ENCODE assay signal across 10 cellular contexts in genomic region chr10:80154978-80155695, GRCh38. TPM values are rescaled to one million over a fixed set of nuclear protein-coding genes. Genes with fewer than 3 reads are reported as not detected.
DNase-seq lines count a peak whose midpoint lies in the region; ATAC-seq and TF ChIP-seq lines count a peak whose summit lies in the region.
"Had no signal": no experiment of that assay in that cellular context is flagged by ENCODE, and none has a peak within 500 bp of the region (broad histone marks: within the 10 kb centered on the region; RNA-seq: fewer than 3 reads in every experiment).

No MANE protein-coding gene starts in this region.

- no peak for TF ChIP-seq CTCF in transverse colon (IDR thresholded peaks at IDR 0.05)

- TF ChIP-seq POLR2A in transverse colon (IDR thresholded peaks at IDR 0.05): no peak

- H3K9me3 Mint-ChIP-seq in activated naive CD4-positive, alpha-beta T cell treated with anti-CD3 and anti-CD28 coated beads, Interleukin-2, amount 10 ng/mL, durations not matched to agents 7 days and 5 days: no peaks in the 10 kb centered on the region
- H3K9me3 Mint-ChIP-seq in memory B cell: no peaks in the 10 kb centered on the region

- no peak for ATAC-seq in memory B cell (ENCODE audit: low read depth)
- no peak for ATAC-seq in GM18511 (IDR thresholded peaks at IDR 0.05; ENCODE audit: unreplicated experiment)
- ATAC-seq: HepG2 had no signal

- H3K27ac Mint-ChIP-seq in activated naive CD4-positive, alpha-beta T cell treated with anti-CD3 and anti-CD28 coated beads, Interleukin-2, amount 10 ng/mL, durations not matched to agents 7 days and 5 days: peak overlapping the region; percentile 58
- peak overlapping the region; percentile 64 for H3K27ac Mint-ChIP-seq in memory B cell

- CTCF ChIA-PET in activated naive CD4-positive, alpha-beta T cell treated with anti-CD3 and anti-CD28 coated beads, Interleukin-2, amount 10 ng/mL, durations not matched to agents 7 days and 5 days (lab: Charles Lee): no interaction called here

- H3K4me1 Mint-ChIP-seq in activated naive CD4-positive, alpha-beta T cell treated with anti-CD3 and anti-CD28 coated beads, Interleukin-2, amount 10 ng/mL, durations not matched to agents 7 days and 5 days: peaks cover 6% of the 10 kb centered on the region
- H3K4me1 Mint-ChIP-seq in memory B cell: no peaks in the 10 kb centered on the region

- peak overlapping the region; percentile 30 to 76 (median 49) for H3K27ac ChIP-seq in transverse colon

- peaks cover 0 to 42% (median 20%) of the 10 kb centered on the region in 4 donors for H3K36me3 ChIP-seq in transverse colon

- 54 to 77% methylated on average over 7 to 10 of the region's 10 CpGs for WGBS in transverse colon (ENCODE audit: low coverage in 1 of 2), 2 donors

- intact Hi-C loops in transverse colon (cut with DNase I; ENCODE audit: low total_unique reads): loop anchor here (5.0 kb wide), 1 partner anchor 52 kb away; the partner anchor contains the start of gene ANXA11

- no peaks in the 10 kb centered on the region for H3K27me3 Mint-ChIP-seq in activated naive CD4-positive, alpha-beta T cell treated with anti-CD3 and anti-CD28 coated beads, Interleukin-2, amount 10 ng/mL, durations not matched to agents 7 days and 5 days
- no peaks in the 10 kb centered on the region for H3K27me3 Mint-ChIP-seq in memory B cell

- TF ChIP-seq EP300 in transverse colon (IDR thresholded peaks at IDR 0.05; ENCODE audit: low read depth): no peak

- H3K36me3 Mint-ChIP-seq in activated naive CD4-positive, alpha-beta T cell treated with anti-CD3 and anti-CD28 coated beads, Interleukin-2, amount 10 ng/mL, durations not matched to agents 7 days and 5 days: peaks cover 87% of the 10 kb centered on the region
- H3K36me3 Mint-ChIP-seq in memory B cell: peaks cover 66% of the 10 kb centered on the region

- H3K9me3 ChIP-seq in transverse colon: no peaks in the 10 kb centered on the region

- in situ Hi-C loops in transverse colon (cut with MboI; ENCODE audit: low pct_ligation_motif_present in 1 of 4, low pct_unique_long_range_greater_than_20kb in 1 of 4, low sequenced_read_pairs in 3 of 4): loop anchor here in 3 of 4 donors (5.0 to 10.0 kb wide), 3 partner anchors 57 to 62 kb away; no protein-coding TSS in a partner anchor

- no peak for DNase-seq in activated naive CD4-positive, alpha-beta T cell treated with anti-CD3 and anti-CD28 coated beads, Interleukin-2, amount 10 ng/mL, durations not matched to agents 7 days and 5 days
- DNase-seq in activated naive CD4-positive, alpha-beta T cell treated with anti-CD3 and anti-CD28 coated beads, Interleukin-2, amount 50 U/mL, for 16 hours: no peak
- DNase-seq in brain pericyte (ENCODE audit: low read depth, low spot score) (peak; percentile 71), memory B cell (ENCODE audit: low spot score in 2 of 2) (no peak), transverse colon (no peak), NCI-H2196 (lab: John Stamatoyannopoulos, UW; ENCODE audit: unreplicated experiment) (no peak)
- DNase-seq in stimulated activated CD4-positive, alpha-beta T cell treated with anti-CD3 and anti-CD28 coated beads, Interleukin-4, amount 100 ng/mL, for 4 hours: no peak
- DNase-seq: stimulated activated CD4-positive, alpha-beta T cell treated with anti-CD3 and anti-CD28 coated beads, Interleukin-4, amount 100 ng/mL, for 24 hours had no signal

- no peaks in the 10 kb centered on the region for H3K27me3 ChIP-seq in transverse colon

- H3K4me3 Mint-ChIP-seq in activated naive CD4-positive, alpha-beta T cell treated with anti-CD3 and anti-CD28 coated beads, Interleukin-2, amount 10 ng/mL, durations not matched to agents 7 days and 5 days: no peak overlapping the region
- no peak overlapping the region for H3K4me3 Mint-ChIP-seq in memory B cell

- no peak overlapping the region for H3K4me3 ChIP-seq in transverse colon

- H3K4me1 ChIP-seq in transverse colon: peaks cover 8 to 33% (median 10%) of the 10 kb centered on the region in 4 donors

RNA-seq across cellular contexts. Expression of gene PLAC9, which starts 22.6 kb away (rescaled TPM):
- 1 to 10 TPM in 3 of 4 donors, not detected in 1; 1.7 to 6.6 (median 5.7) TPM for total RNA-seq in transverse colon
- total RNA-seq: HepG2 had no signal

RNA-seq across cellular contexts. Expression of gene ANXA11, which starts 50.2 kb away (rescaled TPM):
- 100 to 1,000 TPM; 134 to 247 (median 219) TPM for total RNA-seq in transverse colon
